In genomic region chr6:89146748-89147715, GRCh38 we compare ENCODE assay signal across 8 cellular contexts. TPM values are rescaled to one million over a fixed set of nuclear protein-coding genes. Genes with fewer than 3 reads are reported as not detected.
A peak's percentile ranks its signal among the peaks of the same experiment; 100 is the strongest.
DNase-seq lines count a peak whose midpoint lies in the region; ATAC-seq and TF ChIP-seq lines count a peak whose summit lies in the region.

No MANE protein-coding gene starts in this region.

- peaks cover 23% of the 10 kb centered on the region for H3K36me3 Mint-ChIP-seq in activated T-helper 2 cell treated with anti-CD3 and anti-CD28 coated beads, Interferon-gamma antibody, Interleukin-2, Interleukin-4, amounts not matched to agents 10 μg/mL and 5 μg/mL and 100 μg/mL, durations not matched to agents 14 hours and 24 hours and 36 hours (ENCODE audit: low read depth)

- H3K4me3 ChIP-seq in Karpas-422 (ENCODE audit: low read length) (peak overlapping the region; percentile 79), right cardiac atrium (ENCODE audit: low read length) (peak overlapping the region; percentile 67), retinal pigment epithelial cell (ENCODE audit: low read length) (peak overlapping the region; percentile 73)

- H3K4me1 Mint-ChIP-seq in activated T-helper 2 cell treated with anti-CD3 and anti-CD28 coated beads, Interferon-gamma antibody, Interleukin-2, Interleukin-4, amounts not matched to agents 10 μg/mL and 5 μg/mL and 100 μg/mL, durations not matched to agents 14 hours and 24 hours and 36 hours (ENCODE audit: low read depth): peaks cover 35% of the 10 kb centered on the region

- peak overlapping the region; percentile 94 for H3K9ac ChIP-seq in Karpas-422 (ENCODE audit: low read length)

- H3K4me2 ChIP-seq in Karpas-422 (ENCODE audit: low read depth, low read length, poor library complexity, severe bottlenecking): peak overlapping the region; percentile 87

- peak overlapping the region; percentile 73 for H3K4me3 Mint-ChIP-seq in activated T-helper 2 cell treated with anti-CD3 and anti-CD28 coated beads, Interferon-gamma antibody, Interleukin-2, Interleukin-4, amounts not matched to agents 10 μg/mL and 5 μg/mL and 100 μg/mL, durations not matched to agents 14 hours and 24 hours and 36 hours (ENCODE audit: low read depth)

- H3K27ac ChIP-seq in Karpas-422 (ENCODE audit: low read length): peak overlapping the region; percentile 65
- H3K27ac ChIP-seq in right cardiac atrium (ENCODE audit: low read length): peak overlapping the region; percentile 17

- no peaks in the 10 kb centered on the region for H4K20me1 ChIP-seq in Karpas-422 (ENCODE audit: insufficient read depth, low read depth, low read length)

- H2AFZ ChIP-seq in Karpas-422 (ENCODE audit: low read length): peak overlapping the region; percentile 97; the same call in 1 of the 2 replicates

- peaks cover 19% of the 10 kb centered on the region; the same call in 1 of the 2 replicates for H3K36me3 ChIP-seq in Karpas-422 (ENCODE audit: insufficient read depth, low read length)

- peaks cover 6% of the 10 kb centered on the region for H3K27me3 Mint-ChIP-seq in activated T-helper 2 cell treated with anti-CD3 and anti-CD28 coated beads, Interferon-gamma antibody, Interleukin-2, Interleukin-4, amounts not matched to agents 10 μg/mL and 5 μg/mL and 100 μg/mL, durations not matched to agents 14 hours and 24 hours and 36 hours (ENCODE audit: low read depth)

- no peak for ATAC-seq in right cardiac atrium

- peaks cover 26% of the 10 kb centered on the region for H3K4me1 ChIP-seq in Karpas-422 (ENCODE audit: low read length)
- peaks cover 2% of the 10 kb centered on the region for H3K4me1 ChIP-seq in right cardiac atrium (ENCODE audit: control insufficient read depth, insufficient read depth, low read length)

- intact Hi-C loops in activated T-helper 2 cell treated with anti-CD3 and anti-CD28 coated beads, Interferon-gamma antibody, Interleukin-2, Interleukin-4, amounts not matched to agents 10 μg/mL and 5 μg/mL and 100 μg/mL, durations not matched to agents 14 hours and 24 hours and 36 hours (cut with micrococcal nuclease): loop anchor here (5.0 to 10.0 kb wide), 3 partner anchors 150 to 205 kb away; partner anchors contain the start of gene UBE2J1
- intact Hi-C loops in right cardiac atrium (cut with DNase I): no loop called here

- no peaks in the 10 kb centered on the region for H3K9me3 Mint-ChIP-seq in activated T-helper 2 cell treated with anti-CD3 and anti-CD28 coated beads, Interferon-gamma antibody, Interleukin-2, Interleukin-4, amounts not matched to agents 10 μg/mL and 5 μg/mL and 100 μg/mL, durations not matched to agents 14 hours and 24 hours and 36 hours

- peak overlapping the region; percentile 67 for H3K27ac Mint-ChIP-seq in activated T-helper 2 cell treated with anti-CD3 and anti-CD28 coated beads, Interferon-gamma antibody, Interleukin-2, Interleukin-4, amounts not matched to agents 10 μg/mL and 5 μg/mL and 100 μg/mL, durations not matched to agents 14 hours and 24 hours and 36 hours

- WGBS in right cardiac atrium: 36% methylated on average over 24 of the region's 24 CpGs

- no peak for TF ChIP-seq CTCF in retinal pigment epithelial cell (conservative IDR thresholded peaks at IDR 0.05; ENCODE audit: low read depth, low read length)

- H3K9me2 ChIP-seq in Karpas-422 (replicated peaks; ENCODE audit: insufficient read depth, low read length): no peaks in the 10 kb centered on the region

- peaks cover 56% of the 10 kb centered on the region for H3K79me2 ChIP-seq in Karpas-422 (ENCODE audit: low read length)

- H3K9me3 ChIP-seq in Karpas-422 (ENCODE audit: low read length): no peaks in the 10 kb centered on the region
- no peaks in the 10 kb centered on the region for H3K9me3 ChIP-seq in right cardiac atrium (ENCODE audit: control insufficient read depth, low read length)

- DNase-seq in NCI-H146 treated with DMSO at 0.1 percent for 48 hours (lab: John Stamatoyannopoulos, UW; ENCODE audit: unreplicated experiment) (peak; percentile 27), NCI-H146 (lab: John Stamatoyannopoulos, UW) (no peak), Karpas-422 (peak; percentile 73), right cardiac atrium (no peak), retinal pigment epithelial cell (ENCODE audit: low read depth) (peak; percentile 38), germinal center (ENCODE audit: low spot score) (no peak)
- no peak for DNase-seq in activated T-helper 2 cell treated with anti-CD3 and anti-CD28 coated beads, Interferon-gamma antibody, Interleukin-2, Interleukin-4, amounts not matched to agents 10 μg/mL and 5 μg/mL and 100 μg/mL, durations not matched to agents 14 hours and 24 hours and 36 hours (ENCODE audit: low spot score)
- no peak for DNase-seq in stimulated activated CD4-positive, alpha-beta T cell treated with anti-CD3 and anti-CD28 coated beads, Interleukin-12 subunit alpha, Interleukin-12 subunit beta, amount 100 ng/mL, for 4 hours

- H3K27me3 ChIP-seq in Karpas-422 (ENCODE audit: low read length) (no peaks in the 10 kb centered on the region), right cardiac atrium (ENCODE audit: control insufficient read depth, insufficient read depth) (no peaks in the 10 kb centered on the region)

RNA-seq across cellular contexts. Expression of gene PM20D2, which starts 1.2 kb away (rescaled TPM):
- 25.4 and 37.3 TPM in 2 replicates for total RNA-seq in Karpas-422 (2014; rRNA removed; shearing (Covaris generic); ENCODE audit: low replicate concordance)
- total RNA-seq in activated T-helper 2 cell treated with anti-CD3 and anti-CD28 coated beads, Interferon-gamma antibody, Interleukin-2, Interleukin-4, amounts not matched to agents 10 μg/mL and 5 μg/mL and 100 μg/mL, durations not matched to agents 14 hours and 24 hours and 36 hours: 14.8 and 15.3 TPM in 2 replicates
- total RNA-seq in right cardiac atrium: 10 to 100 TPM; 11.8 to 17.1 (median 13.0) TPM
- 4.8 TPM for polyA plus RNA-seq in right cardiac atrium

RNA-seq across cellular contexts. Expression of gene SRSF12, which starts 29.2 kb away (rescaled TPM):
- total RNA-seq in Karpas-422 (2014; rRNA removed; shearing (Covaris generic); ENCODE audit: low replicate concordance): not detected in 2 replicates
- total RNA-seq in activated T-helper 2 cell treated with anti-CD3 and anti-CD28 coated beads, Interferon-gamma antibody, Interleukin-2, Interleukin-4, amounts not matched to agents 10 μg/mL and 5 μg/mL and 100 μg/mL, durations not matched to agents 14 hours and 24 hours and 36 hours: 0.07 and 0.09 TPM in 2 replicates
- under 1 TPM in 3 of 4 donors, not detected in 1; 0.18 to 0.75 (median 0.45) TPM for total RNA-seq in right cardiac atrium
- 0.14 TPM for polyA plus RNA-seq in right cardiac atrium

Comparison
In these comparisons a context has a peak if more than half of its experiments do, and no peak if none do; other contexts are left out.
1. DNase-seq: peak in NCI-H146 treated with DMSO at 0.1 percent for 48 hours (single experiment), Karpas-422 (single experiment) and retinal pigment epithelial cell (single experiment); none in NCI-H146 (single experiment), activated T-helper 2 cell treated with anti-CD3 and anti-CD28 coated beads, Interferon-gamma antibody, Interleukin-2, Interleukin-4, amounts not matched to agents 10 μg/mL and 5 μg/mL and 100 μg/mL, durations not matched to agents 14 hours and 24 hours and 36 hours (single experiment), right cardiac atrium (0 of 3), germinal center (single experiment) and stimulated activated CD4-positive, alpha-beta T cell treated with anti-CD3 and anti-CD28 coated beads, Interleukin-12 subunit alpha, Interleukin-12 subunit beta, amount 100 ng/mL, for 4 hours (single experiment).
2. Peak in every context shown above with its lines, with median percentiles within 50 percentile points of each other: H3K4me3 ChIP-seq.